ENCODE assay signal across 8 cellular contexts in genomic region chr14:101628471-101628966, GRCh38.
DNase-seq lines count a peak whose midpoint lies in the region; ATAC-seq, FAIRE-seq and TF ChIP-seq lines count a peak whose summit lies in the region.

No MANE protein-coding gene starts in this region.

- peak overlapping the region; percentile 31 for H3K4me3 ChIP-seq in epithelial cell of proximal tubule (ENCODE audit: low read depth, low read length)

- peak; percentile 59 for FAIRE-seq in GM18507 (lab: Jason Lieb, UNC)

- H3K27ac ChIP-seq in 22Rv1, result no peak overlapping the region

- peak; percentile 95 for TF ChIP-seq CTCF in 22Rv1 (IDR thresholded peaks at IDR 0.05)
- peak; percentile 67 for TF ChIP-seq CTCF in epithelial cell of proximal tubule (conservative IDR thresholded peaks at IDR 0.05; ENCODE audit: low read depth, low read length)

- DNase-seq in GM18507 (ENCODE audit: extremely low spot score, insufficient read length, low read depth) (peak; percentile 74), NOMO-1 treated with DMSO at 0.1 percent for 48 hours (lab: John Stamatoyannopoulos, UW; ENCODE audit: unreplicated experiment) (peak; percentile 65), epithelial cell of proximal tubule (ENCODE audit: low read depth) (no peak), myocyte (ENCODE audit: low read depth) (peak; percentile 66)
- DNase-seq in activated CD8-positive, alpha-beta memory T cell treated with anti-CD3 and anti-CD28 coated beads, Interleukin-2, amount 50 U/mL, for 48 hours, result peak; percentile 93
- DNase-seq in stimulated activated CD8-positive, alpha-beta memory T cell treated with anti-CD3 and anti-CD28 coated beads, Interleukin-4, amount 100 ng/mL, for 48 hours, result peak; percentile 84

- peak; percentile 69 for ATAC-seq in HG03457 (IDR thresholded peaks at IDR 0.05; ENCODE audit: unreplicated experiment)
